ENCODE assay signal across 10 cellular contexts in genomic region chr4:185115827-185116232, GRCh38. TPM values are rescaled to one million over a fixed set of nuclear protein-coding genes. Genes with fewer than 3 reads are reported as not detected.
DNase-seq lines count a peak whose midpoint lies in the region; ATAC-seq, FAIRE-seq and TF ChIP-seq lines count a peak whose summit lies in the region.
"Had no signal": no experiment of that assay in that cellular context is flagged by ENCODE, and none has a peak within 500 bp of the region (broad histone marks: within the 10 kb centered on the region; RNA-seq: fewer than 3 reads in every experiment).

No MANE protein-coding gene starts in this region.

- H3K27ac ChIP-seq in DND-41 (ENCODE audit: low read length) (no peak overlapping the region), osteoblast (ENCODE audit: low read depth, low read length) (no peak overlapping the region)

- H3K9me3 ChIP-seq in DND-41 (ENCODE audit: insufficient read depth, low read length, severe bottlenecking) (no peaks in the 10 kb centered on the region), osteoblast (ENCODE audit: low read depth, low read length) (no peaks in the 10 kb centered on the region)

- no peak for FAIRE-seq in HTR-8/SVneo (lab: Jason Lieb, UNC)

- no peak overlapping the region for H3K9ac ChIP-seq in DND-41 (ENCODE audit: low read depth, low read length)

- H3K36me3 ChIP-seq in DND-41 (ENCODE audit: insufficient read depth, low read length) (no peaks in the 10 kb centered on the region), osteoblast (ENCODE audit: insufficient read depth, low read length) (no peaks in the 10 kb centered on the region)

- H2AFZ ChIP-seq in DND-41 (ENCODE audit: low read depth, low read length), result no peak overlapping the region
- no peak overlapping the region for H2AFZ ChIP-seq in osteoblast (ENCODE audit: low read length)

- ATAC-seq in DND-41 (ENCODE audit: insufficient read depth, low read depth) (peak; percentile 98), GM21526 (IDR thresholded peaks at IDR 0.05; ENCODE audit: low FRiP score, unreplicated experiment) (no peak)
- ATAC-seq: stimulated activated naive CD8-positive, alpha-beta T cell treated with anti-CD3 and anti-CD28 coated beads, Interleukin-15, amount 100 ng/mL, for 72 hours had no signal

- H3K4me3 ChIP-seq in DND-41 (ENCODE audit: low read depth in 1 of 2, low read length in 2 of 2) (no peak overlapping the region), fibroblast of pulmonary artery (replicated peaks; ENCODE audit: low read depth, low read length) (no peak overlapping the region), osteoblast (ENCODE audit: insufficient read depth, low read length) (no peak overlapping the region)

- H4K20me1 ChIP-seq in DND-41 (ENCODE audit: insufficient read depth, low read length) (no peaks in the 10 kb centered on the region), osteoblast (ENCODE audit: insufficient read depth, low read length) (no peaks in the 10 kb centered on the region)

- no peak for TF ChIP-seq CTCF in DND-41 (IDR thresholded peaks at IDR 0.05; ENCODE audit: borderline replicate concordance, extremely low read depth, low read length, poor library complexity, severe bottlenecking)
- TF ChIP-seq CTCF in fibroblast of pulmonary artery (IDR thresholded peaks at IDR 0.05; ENCODE audit: low read length, missing control alignments), result no peak
- TF ChIP-seq CTCF in osteoblast (IDR thresholded peaks at IDR 0.05; ENCODE audit: extremely low read depth, low read depth, low read length), result no peak

- H3K4me1 ChIP-seq in DND-41 (ENCODE audit: insufficient read depth, low read length), result no peaks in the 10 kb centered on the region
- H3K4me1 ChIP-seq in osteoblast (ENCODE audit: insufficient read depth, low read length), result peaks cover 18% of the 10 kb centered on the region

- H3K4me2 ChIP-seq in DND-41 (ENCODE audit: insufficient read depth, low read length), result no peak overlapping the region
- no peak overlapping the region for H3K4me2 ChIP-seq in osteoblast (ENCODE audit: insufficient read depth, low read length)

- DNase-seq in DND-41 (peak; percentile 47), NCI-H69 (lab: John Stamatoyannopoulos, UW) (peak; percentile 76), fibroblast of pulmonary artery (ENCODE audit: low read depth) (peak; percentile 99), osteoblast (ENCODE audit: insufficient read length, low spot score, missing footprints) (peak; percentile 63), HTR-8/SVneo (ENCODE audit: insufficient read length, low spot score) (no peak), midbrain (lab: John Stamatoyannopoulos, UW) (no peak), NCI-H1436 (lab: John Stamatoyannopoulos, UW) (no peak)
- DNase-seq: activated B cell treated with CpG ODN at 0.5 μM for 24 hours; stimulated activated naive CD8-positive, alpha-beta T cell treated with anti-CD3 and anti-CD28 coated beads, Interleukin-15, amount 100 ng/mL, for 72 hours had no signal

- H3K27me3 ChIP-seq in DND-41 (ENCODE audit: insufficient read depth, low read length, poor library complexity), result no peaks in the 10 kb centered on the region
- no peaks in the 10 kb centered on the region for H3K27me3 ChIP-seq in osteoblast (ENCODE audit: insufficient read depth, low read length)

- H3K79me2 ChIP-seq in DND-41 (ENCODE audit: insufficient read depth, low read length) (no peaks in the 10 kb centered on the region), osteoblast (ENCODE audit: insufficient read depth, low read length) (no peaks in the 10 kb centered on the region)

RNA-seq across cellular contexts. Expression of gene SLC25A4, which starts 27.2 kb away (rescaled TPM):
- 8.3 and 14.1 TPM in 2 replicates for total RNA-seq in osteoblast

Comparison
In these comparisons a context has a peak if more than half of its experiments do, and no peak if none do; other contexts are left out.
1. DNase-seq: peak in DND-41 (single experiment), NCI-H69 (single experiment), fibroblast of pulmonary artery (single experiment) and osteoblast (single experiment); none in HTR-8/SVneo (single experiment), midbrain (single experiment) and NCI-H1436 (single experiment).